Comparison of ENCODE assay signal across 20 cellular contexts in the genomic region with DNA sequence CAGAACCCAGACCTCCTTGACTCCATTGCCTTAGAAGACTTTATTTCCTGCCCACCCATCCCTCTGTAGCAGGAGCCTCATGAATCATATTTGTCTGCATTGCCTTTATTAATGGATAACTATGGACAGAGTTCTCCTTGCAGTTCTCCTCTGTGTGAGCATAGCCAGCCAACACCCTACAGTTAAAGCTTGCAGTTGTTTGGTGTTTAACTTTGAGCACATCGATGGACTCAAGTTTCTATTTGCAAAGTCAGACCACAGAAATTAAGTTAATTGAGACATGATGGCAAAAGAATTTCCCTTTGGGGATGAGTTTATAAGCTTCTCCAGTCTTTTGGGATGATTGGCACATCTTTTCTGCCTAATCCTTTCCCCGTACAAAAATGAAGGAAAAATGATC.
DNase-seq lines count a peak whose midpoint lies in the region; TF ChIP-seq lines count a peak whose summit lies in the region.
"Had no signal": no experiment of that assay in that cellular context is flagged by ENCODE, and none has a peak within 500 bp of the region (broad histone marks: within the 10 kb centered on the region; RNA-seq: fewer than 3 reads in every experiment).

No MANE protein-coding gene starts in this region.

- no peaks in the 10 kb centered on the region for H3K4me1 ChIP-seq in OCI-LY3 (ENCODE audit: low read length)
- H3K4me1 ChIP-seq: BE2C, parathyroid adenoma, upper lobe of left lung had no signal

- H3K27ac Mint-ChIP-seq in osteocyte (ENCODE audit: unreplicated experiment), result peak overlapping the region; percentile 74
- H3K27ac Mint-ChIP-seq: activated naive CD8-positive, alpha-beta T cell treated with anti-CD3 and anti-CD28 coated beads for 36 hours; activated T-cell treated with anti-CD3 and anti-CD28 coated beads, Interleukin-2, amount 50 U/mL, for 24 hours; stimulated activated effector memory CD8-positive, alpha-beta T cell treated with anti-CD3 and anti-CD28 coated beads, Interleukin-12 subunit alpha, Interleukin-12 subunit beta, amount 100 ng/mL, for 72 hours had no signal

- no peaks in the 10 kb centered on the region for H3K9me3 ChIP-seq in OCI-LY3 (ENCODE audit: insufficient read depth, low read length)
- H3K9me3 ChIP-seq: BE2C, upper lobe of left lung had no signal

- H3K9ac ChIP-seq in OCI-LY3 (ENCODE audit: low read length), result no peak overlapping the region
- H3K9ac ChIP-seq: parathyroid adenoma had no signal

- no peaks in the 10 kb centered on the region for H3K27me3 Mint-ChIP-seq in osteocyte (ENCODE audit: unreplicated experiment)

- DNase-seq in AG10803 (ENCODE audit: low read depth) (peak; percentile 96), fibroblast of peridontal ligament (ENCODE audit: extremely low read depth) (peak; percentile 99), osteocyte (ENCODE audit: extremely low spot score, unreplicated experiment) (no peak), amygdala (lab: John Stamatoyannopoulos, UW) (no peak), hippocampal formation (lab: John Stamatoyannopoulos, UW) (no peak), 8988T (no peak), NCI-H2227 treated with DMSO at 0.1 percent for 48 hours (lab: John Stamatoyannopoulos, UW) (no peak)
- DNase-seq: activated naive CD8-positive, alpha-beta T cell treated with anti-CD3 and anti-CD28 coated beads for 36 hours; activated T-cell treated with anti-CD3 and anti-CD28 coated beads, Interleukin-2, amount 50 U/mL, for 24 hours; BE2C; central memory CD4-positive, alpha-beta T cell; DMS 273 treated with DMSO at 0.1 percent for 48 hours; islet precursor cell; NCI-H1436; NCI-H510A treated with DMSO at 0.1 percent for 48 hours; OCI-M1; upper lobe of left lung had no signal

- no peaks in the 10 kb centered on the region for H3K36me3 ChIP-seq in OCI-LY3 (replicated peaks; ENCODE audit: low read depth, low read length)
- H3K36me3 ChIP-seq: BE2C, upper lobe of left lung had no signal

- H3K4me1 Mint-ChIP-seq in osteocyte (ENCODE audit: unreplicated experiment), result peaks cover 42% of the 10 kb centered on the region
- H3K4me1 Mint-ChIP-seq: activated naive CD8-positive, alpha-beta T cell treated with anti-CD3 and anti-CD28 coated beads for 36 hours; stimulated activated effector memory CD8-positive, alpha-beta T cell treated with anti-CD3 and anti-CD28 coated beads, Interleukin-12 subunit alpha, Interleukin-12 subunit beta, amount 100 ng/mL, for 72 hours had no signal

- no peaks in the 10 kb centered on the region for H3K79me2 ChIP-seq in OCI-LY3 (ENCODE audit: low read length)
- H3K79me2 ChIP-seq: parathyroid adenoma had no signal

- no peaks in the 10 kb centered on the region for H3K27me3 ChIP-seq in OCI-LY3 (ENCODE audit: low read depth, low read length)
- H3K27me3 ChIP-seq: upper lobe of left lung had no signal

- H3K4me3 ChIP-seq in AG10803 (ENCODE audit: low read length) (no peak overlapping the region), OCI-LY3 (ENCODE audit: low read length) (no peak overlapping the region)
- H3K4me3 ChIP-seq: upper lobe of left lung had no signal

- peaks cover 4% of the 10 kb centered on the region for H3K9me3 Mint-ChIP-seq in osteocyte (ENCODE audit: unreplicated experiment)
- H3K9me3 Mint-ChIP-seq: activated naive CD8-positive, alpha-beta T cell treated with anti-CD3 and anti-CD28 coated beads for 36 hours; activated T-cell treated with anti-CD3 and anti-CD28 coated beads, Interleukin-2, amount 50 U/mL, for 24 hours; stimulated activated effector memory CD8-positive, alpha-beta T cell treated with anti-CD3 and anti-CD28 coated beads, Interleukin-12 subunit alpha, Interleukin-12 subunit beta, amount 100 ng/mL, for 72 hours had no signal

- no peak overlapping the region for H3K27ac ChIP-seq in OCI-LY3 (ENCODE audit: low read length)
- H3K27ac ChIP-seq: parathyroid adenoma, upper lobe of left lung had no signal

- H3K4me3 Mint-ChIP-seq in osteocyte (ENCODE audit: unreplicated experiment), result peak overlapping the region; percentile 16
- H3K4me3 Mint-ChIP-seq: activated naive CD8-positive, alpha-beta T cell treated with anti-CD3 and anti-CD28 coated beads for 36 hours; activated T-cell treated with anti-CD3 and anti-CD28 coated beads, Interleukin-2, amount 50 U/mL, for 24 hours; stimulated activated effector memory CD8-positive, alpha-beta T cell treated with anti-CD3 and anti-CD28 coated beads, Interleukin-12 subunit alpha, Interleukin-12 subunit beta, amount 100 ng/mL, for 72 hours had no signal

- 0 out of 2 replicates have a peak overlapping the region, but pooled peaks have one; percentile 16 for H2AFZ ChIP-seq in OCI-LY3 (ENCODE audit: low read depth, low read length)
- H2AFZ ChIP-seq: parathyroid adenoma had no signal

- no peak for TF ChIP-seq CTCF in AG10803 (conservative IDR thresholded peaks at IDR 0.05; ENCODE audit: low read length)
- TF ChIP-seq CTCF in OCI-LY3 (IDR thresholded peaks at IDR 0.05; ENCODE audit: low read depth, low read length), result no peak
- no peak for TF ChIP-seq CTCF in osteocyte (IDR thresholded peaks at IDR 0.05)

- no peak overlapping the region for H3K4me2 ChIP-seq in OCI-LY3 (ENCODE audit: low read length)

- H3K36me3 Mint-ChIP-seq in osteocyte (ENCODE audit: unreplicated experiment), result peaks cover 3% of the 10 kb centered on the region
- H3K36me3 Mint-ChIP-seq: activated naive CD8-positive, alpha-beta T cell treated with anti-CD3 and anti-CD28 coated beads for 36 hours; stimulated activated effector memory CD8-positive, alpha-beta T cell treated with anti-CD3 and anti-CD28 coated beads, Interleukin-12 subunit alpha, Interleukin-12 subunit beta, amount 100 ng/mL, for 72 hours had no signal

- H4K20me1 ChIP-seq in OCI-LY3 (ENCODE audit: insufficient read depth, low read length), result no peaks in the 10 kb centered on the region

Comparison
In these comparisons a context has a peak if more than half of its experiments do, and no peak if none do; other contexts are left out.
1. DNase-seq: peak in AG10803 (single experiment) and fibroblast of peridontal ligament (single experiment); none in osteocyte (single experiment), amygdala (0 of 56), hippocampal formation (0 of 2), 8988T (single experiment) and NCI-H2227 treated with DMSO at 0.1 percent for 48 hours (single experiment).